ENCODE assay signal across 15 cellular contexts in genomic region chr17:73365203-73365933, GRCh38. TPM values are rescaled to one million over a fixed set of nuclear protein-coding genes. Genes with fewer than 3 reads are reported as not detected.
DNase-seq lines count a peak whose midpoint lies in the region; ATAC-seq and TF ChIP-seq lines count a peak whose summit lies in the region.
"Had no signal": no experiment of that assay in that cellular context is flagged by ENCODE, and none has a peak within 500 bp of the region (broad histone marks: within the 10 kb centered on the region; RNA-seq: fewer than 3 reads in every experiment).

No MANE protein-coding gene starts in this region.

- H3K9me3 ChIP-seq in right cardiac atrium (ENCODE audit: control insufficient read depth, low read length) (no peaks in the 10 kb centered on the region), prostate gland (no peaks in the 10 kb centered on the region), vagina (no peaks in the 10 kb centered on the region)
- H3K9me3 ChIP-seq: colonic mucosa had no signal

- no peaks in the 10 kb centered on the region for H3K4me1 ChIP-seq in right cardiac atrium (ENCODE audit: control insufficient read depth, insufficient read depth, low read length)
- peaks cover 3% of the 10 kb centered on the region for H3K4me1 ChIP-seq in prostate gland (replicated peaks)
- peaks cover 3% of the 10 kb centered on the region for H3K4me1 ChIP-seq in vagina
- H3K4me1 ChIP-seq: colonic mucosa had no signal

- DNase-seq in Right ventricle myocardium inferior (ENCODE audit: missing footprints) (peak; percentile 63), cardiac septum (ENCODE audit: low spot score) (no peak), right cardiac atrium (peak in 2 of 3 donors; percentile 75 to 82), prostate gland (ENCODE audit: low spot score) (no peak), vagina (ENCODE audit: extremely low spot score in 2 of 2) (no peak), NAMALWA (ENCODE audit: low spot score) (no peak), HuH-7.5 (ENCODE audit: low spot score) (no peak)
- DNase-seq in effector CD4-positive, alpha-beta T cell, result no peak
- DNase-seq: 8988T; activated CD4-positive, alpha-beta T cell treated with anti-CD3 and anti-CD28 coated beads for 36 hours; activated naive CD8-positive, alpha-beta T cell treated with anti-CD3 and anti-CD28 coated beads, Interleukin-2, amount 10 ng/mL, durations not matched to agents 7 days and 5 days; CD4-positive, CD25-positive, alpha-beta regulatory T cell; colonic mucosa; NCI-H2029 had no signal

- TF ChIP-seq POLR2A in prostate gland (IDR thresholded peaks at IDR 0.05) (no peak), vagina (IDR thresholded peaks at IDR 0.05) (no peak)

- 42% methylated on average over 25 of the region's 25 CpGs for WGBS in right cardiac atrium
- WGBS in prostate gland, result 72% methylated on average over 25 of the region's 25 CpGs

- H3K4me3 ChIP-seq in right cardiac atrium (ENCODE audit: low read length) (no peak overlapping the region), prostate gland (no peak overlapping the region), vagina (no peak overlapping the region)
- H3K4me3 ChIP-seq: colonic mucosa had no signal

- H3K27me3 ChIP-seq in right cardiac atrium (ENCODE audit: control insufficient read depth, insufficient read depth), result no peaks in the 10 kb centered on the region
- H3K27me3 ChIP-seq in prostate gland (replicated peaks; ENCODE audit: insufficient read depth), result no peaks in the 10 kb centered on the region
- H3K27me3 ChIP-seq in vagina, result no peaks in the 10 kb centered on the region
- H3K27me3 ChIP-seq: colonic mucosa had no signal

- intact Hi-C loops in Right ventricle myocardium inferior (cut with DNase I), result loop anchor here (10.0 kb wide), 1 partner anchor 641 kb away; no protein-coding TSS in a partner anchor
- intact Hi-C loops in cardiac septum (cut with DNase I), result loop anchor here (5.0 kb wide), 2 partner anchors 53 to 173 kb away; partner anchors contain the start of genes CDC42EP4 and COG1
- intact Hi-C loops in right cardiac atrium (cut with DNase I), result loop anchor here (5.0 to 10.0 kb wide), 3 partner anchors 51 to 58 kb away; partner anchors contain the start of gene CDC42EP4 (in 3 of the 4)
- intact Hi-C loops in prostate gland (cut with DNase I), result loop anchor here (10.0 kb wide), 1 partner anchor 171 kb away; the partner anchor contains the start of gene COG1
- intact Hi-C loops in vagina (cut with DNase I), result loop anchor here (10.0 kb wide), 1 partner anchor 641 kb away; no protein-coding TSS in a partner anchor

- H3K36me3 ChIP-seq in prostate gland, result no peaks in the 10 kb centered on the region
- H3K36me3 ChIP-seq in vagina, result no peaks in the 10 kb centered on the region
- H3K36me3 ChIP-seq: colonic mucosa had no signal

- H3K27ac ChIP-seq in right cardiac atrium (ENCODE audit: low read length), result peak overlapping the region; percentile 43
- peak overlapping the region; percentile 35 to 55 for H3K27ac ChIP-seq in prostate gland
- H3K27ac ChIP-seq in vagina, result peak overlapping the region; percentile 58
- H3K27ac ChIP-seq: colonic mucosa had no signal

- TF ChIP-seq CTCF in prostate gland (IDR thresholded peaks at IDR 0.05) (no peak), vagina (IDR thresholded peaks at IDR 0.05) (no peak)

- ATAC-seq in Right ventricle myocardium inferior (peak; percentile 2), right cardiac atrium (peak in 1 of 2 donors; percentile 5)
- ATAC-seq: activated CD4-positive, alpha-beta T cell treated with anti-CD3 and anti-CD28 coated beads for 36 hours; esophagus mucosa had no signal

RNA-seq across cellular contexts. Expression of gene CDC42EP4, which starts 53.6 kb away (rescaled TPM):
- total RNA-seq in Right ventricle myocardium inferior (58.8 TPM), cardiac septum (41.3 TPM), right cardiac atrium (10 to 100 TPM; 28.1 to 47.1 (median 38.4) TPM), prostate gland (100 to 1,000 TPM; 119 to 186 TPM), vagina (73.7 TPM)
- polyA plus RNA-seq in right cardiac atrium, result 31.9 TPM

Comparison
In these comparisons a context has a peak if more than half of its experiments do, and no peak if none do; other contexts are left out.
1. DNase-seq: peak in Right ventricle myocardium inferior (single experiment) and right cardiac atrium (2 of 3); none in cardiac septum (single experiment), prostate gland (single experiment), vagina (0 of 2), NAMALWA (single experiment), HuH-7.5 (single experiment) and effector CD4-positive, alpha-beta T cell (single experiment).
2. Peak in every context shown above with its lines, with median percentiles within 50 percentile points of each other: H3K27ac ChIP-seq.